20 cellular contexts compared by ENCODE assay signal in the genomic region with DNA sequence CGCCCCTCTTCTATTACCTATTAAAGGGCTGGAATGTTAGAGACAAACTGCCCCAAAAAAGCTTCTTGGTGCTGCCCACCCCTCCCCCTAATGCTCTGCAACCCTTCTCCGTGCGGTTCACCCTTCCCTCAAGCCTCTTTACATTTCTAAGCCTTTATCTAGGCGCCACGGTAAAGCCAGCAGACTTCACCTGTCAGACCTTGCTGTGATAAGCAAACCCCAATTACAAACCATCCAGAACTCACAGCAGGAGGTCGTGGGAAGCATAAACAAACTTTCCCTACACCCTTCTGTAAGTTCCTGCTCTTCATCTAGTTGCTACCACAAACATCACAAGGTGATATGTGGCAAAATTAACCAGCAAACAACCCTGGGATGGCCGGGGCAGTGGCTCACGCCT. TPM values are rescaled to one million over a fixed set of nuclear protein-coding genes. Genes with fewer than 3 reads are reported as not detected.
DNase-seq lines count a peak whose midpoint lies in the region; ATAC-seq and TF ChIP-seq lines count a peak whose summit lies in the region.
"Had no signal": no experiment of that assay in that cellular context is flagged by ENCODE, and none has a peak within 500 bp of the region (broad histone marks: within the 10 kb centered on the region; RNA-seq: fewer than 3 reads in every experiment).

No MANE protein-coding gene starts in this region.

- H3K36me3 ChIP-seq in endodermal cell (ENCODE audit: control insufficient read depth, insufficient read depth, low read length): no peaks in the 10 kb centered on the region
- H3K36me3 ChIP-seq: SJSA1 had no signal

- H3K4me3 ChIP-seq in endodermal cell (ENCODE audit: low read length): peak overlapping the region; percentile 72
- H3K4me3 ChIP-seq: PC-9, SJSA1 had no signal

- no peak overlapping the region for H3K27ac Mint-ChIP-seq in endodermal cell
- H3K27ac Mint-ChIP-seq: B cell; CD4-positive, CD25-positive, alpha-beta regulatory T cell had no signal

- H3K27ac ChIP-seq in endodermal cell (ENCODE audit: low read depth, low read length): peak overlapping the region; percentile 45
- H3K27ac ChIP-seq: 22Rv1, PC-9, SJSA1 had no signal

- no peaks in the 10 kb centered on the region for H3K27me3 ChIP-seq in endodermal cell (ENCODE audit: control insufficient read depth, insufficient read depth, low read length, poor library complexity, severe bottlenecking)
- H3K27me3 ChIP-seq: SJSA1 had no signal

- no peak for ATAC-seq in SK-N-SH treated with all-trans-retinoic acid at 6 μM for 48 hours
- ATAC-seq: HCT116, HepG2 had no signal

- H3K4me3 Mint-ChIP-seq in endodermal cell: no peak overlapping the region
- H3K4me3 Mint-ChIP-seq: B cell; CD4-positive, CD25-positive, alpha-beta regulatory T cell had no signal

- TF ChIP-seq CTCF in endodermal cell (conservative IDR thresholded peaks at IDR 0.05): no peak

- peaks cover 4% of the 10 kb centered on the region for H3K4me1 ChIP-seq in endodermal cell (ENCODE audit: control insufficient read depth, insufficient read depth, low read length)
- H3K4me1 ChIP-seq: SJSA1 had no signal

- 0 to 13% methylated on average over 2 to 8 of the region's 8 CpGs for WGBS in endodermal cell (ENCODE audit: insufficient coverage in 1 of 2, insufficient read length in 1 of 2), 2 experiments

- H3K36me3 Mint-ChIP-seq in endodermal cell (ENCODE audit: low read depth): peaks cover 3% of the 10 kb centered on the region
- H3K36me3 Mint-ChIP-seq: CD4-positive, CD25-positive, alpha-beta regulatory T cell had no signal

- peaks cover 8% of the 10 kb centered on the region for H3K4me1 Mint-ChIP-seq in endodermal cell
- H3K4me1 Mint-ChIP-seq: B cell; CD4-positive, CD25-positive, alpha-beta regulatory T cell had no signal

- DNase-seq in NCI-H1417 (lab: John Stamatoyannopoulos, UW): peak in 2 of 3 experiments; percentile 40 to 70
- no peak for DNase-seq in NCI-H1417 treated with DMSO at 0.1 percent for 48 hours (lab: John Stamatoyannopoulos, UW)
- DNase-seq in NCI-H69 (lab: John Stamatoyannopoulos, UW): peak; percentile 10
- peak; percentile 92 for DNase-seq in endodermal cell
- no peak for DNase-seq in kidney tubule cell (ENCODE audit: low spot score)
- DNase-seq in dermis blood vessel endothelial cell: no peak
- no peak for DNase-seq in SK-N-DZ (ENCODE audit: low spot score)
- DNase-seq: CD4-positive, CD25-positive, alpha-beta regulatory T cell; Kasumi-1; NCI-H1105 treated with DMSO at 0.1 percent for 48 hours; NCI-H2029 treated with DMSO at 0.1 percent for 48 hours; NCI-H2171 treated with DMSO at 0.1 percent for 48 hours; NCI-H82 had no signal

- peaks cover 24% of the 10 kb centered on the region for H3K9me3 ChIP-seq in endodermal cell (ENCODE audit: control insufficient read depth, low read length)
- H3K9me3 ChIP-seq: SJSA1 had no signal

- peaks cover 21% of the 10 kb centered on the region for H3K27me3 Mint-ChIP-seq in endodermal cell (ENCODE audit: insufficient read depth)
- H3K27me3 Mint-ChIP-seq: B cell; CD4-positive, CD25-positive, alpha-beta regulatory T cell had no signal

- peak overlapping the region; percentile 57 for H3K9ac ChIP-seq in endodermal cell (ENCODE audit: extremely low read depth, low read length, poor library complexity, severe bottlenecking)

- no peaks in the 10 kb centered on the region for H3K9me3 Mint-ChIP-seq in endodermal cell
- H3K9me3 Mint-ChIP-seq: CD4-positive, CD25-positive, alpha-beta regulatory T cell had no signal

TF ChIP-seq in SK-N-SH treated with all-trans-retinoic acid at 6 μM for 48 hours, 23 proteins besides CTCF, POLR2A, EP300 and RAD21 (continues in another document):
- TF ChIP-seq ZFP3 (CRISPR knock-in tag; IDR thresholded peaks at IDR 0.05) (no peak), TSHZ2 (CRISPR knock-in tag; IDR thresholded peaks at IDR 0.05) (no peak), CSRNP3 (CRISPR knock-in tag; IDR thresholded peaks at IDR 0.05) (no peak), ZNF565 (CRISPR knock-in tag; conservative IDR thresholded peaks at IDR 0.05; ENCODE audit: low read depth) (no peak), CSDC2 (CRISPR knock-in tag; IDR thresholded peaks at IDR 0.05) (no peak), TOX (CRISPR knock-in tag; IDR thresholded peaks at IDR 0.05; ENCODE audit: borderline replicate concordance) (no peak), OSR1 (CRISPR knock-in tag; IDR thresholded peaks at IDR 0.05) (no peak), ESRRG (CRISPR knock-in tag; IDR thresholded peaks at IDR 0.05) (no peak), POU6F1 (CRISPR knock-in tag; IDR thresholded peaks at IDR 0.05; ENCODE audit: borderline replicate concordance, low read depth) (no peak), PATZ1 (CRISPR knock-in tag; IDR thresholded peaks at IDR 0.05; ENCODE audit: borderline replicate concordance) (no peak), ZNF70 (CRISPR knock-in tag; IDR thresholded peaks at IDR 0.05) (no peak), SNAI2 (CRISPR knock-in tag; IDR thresholded peaks at IDR 0.05) (no peak), ZFP30 (CRISPR knock-in tag; IDR thresholded peaks at IDR 0.05) (no peak), ZC3H10 (CRISPR knock-in tag; IDR thresholded peaks at IDR 0.05) (no peak), PPARA (CRISPR knock-in tag; IDR thresholded peaks at IDR 0.05; ENCODE audit: borderline replicate concordance) (no peak), BACH2 (CRISPR knock-in tag; IDR thresholded peaks at IDR 0.05; ENCODE audit: borderline replicate concordance) (no peak)

RNA-seq across cellular contexts. Expression of gene MOK, which starts 56.8 kb away (rescaled TPM):
- 100 to 1,000 TPM in 1 of 2 donors, 10 to 100 TPM in 1; 60.3 to 102 TPM for total RNA-seq in endodermal cell
- 15.4 TPM for polyA plus RNA-seq in endodermal cell (2013, experiment 1 of 2)
- 17.6 TPM for polyA plus RNA-seq in endodermal cell (2013, experiment 2 of 2)
- total RNA-seq in dermis blood vessel endothelial cell: 2.7 and 3.9 TPM in 2 replicates
- 3.5 and 3.7 TPM in 2 replicates for polyA plus RNA-seq in SK-N-DZ (2014; cell fraction: cytosol; rRNA removed)
- 11.7 and 14.2 TPM in 2 replicates for polyA plus RNA-seq in SK-N-DZ (2014; cell fraction: nucleus; rRNA removed)

Comparison
In these comparisons a context has a peak if more than half of its experiments do, and no peak if none do; other contexts are left out.
1. DNase-seq: peak in NCI-H1417 (2 of 3), NCI-H69 (single experiment) and endodermal cell (single experiment); none in NCI-H1417 treated with DMSO at 0.1 percent for 48 hours (single experiment), kidney tubule cell (single experiment), dermis blood vessel endothelial cell (single experiment) and SK-N-DZ (single experiment).
2. RNA of gene MOK, which starts 56.8 kb away (total RNA-seq): 60.3 to 102 TPM in endodermal cell; 2.7 to 3.9 TPM in dermis blood vessel endothelial cell; every median in the first group is over 10 times any median in the second.